11 cellular contexts compared by ENCODE assay signal in the genomic region with DNA sequence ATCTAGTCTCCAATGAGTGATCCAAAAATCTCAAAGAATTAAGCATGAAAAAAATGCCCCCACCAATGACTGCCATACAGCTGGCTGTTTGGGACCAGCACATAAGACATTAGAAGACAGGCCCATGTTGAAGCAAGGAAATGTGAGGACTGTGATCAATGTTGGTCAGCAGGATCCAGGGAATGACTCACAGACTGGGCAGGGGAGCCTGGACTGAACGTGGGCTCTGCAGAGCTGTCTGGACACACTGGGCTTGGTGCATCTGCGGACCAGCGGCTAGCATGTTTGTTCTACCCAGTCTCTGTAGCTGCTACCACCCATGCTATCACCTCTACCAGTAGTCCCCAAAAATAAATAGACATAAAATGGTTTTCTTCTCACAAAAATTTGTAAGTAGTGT.
DNase-seq lines count a peak whose midpoint lies in the region; ATAC-seq and TF ChIP-seq lines count a peak whose summit lies in the region.
"Had no signal": no experiment of that assay in that cellular context is flagged by ENCODE, and none has a peak within 500 bp of the region (broad histone marks: within the 10 kb centered on the region; RNA-seq: fewer than 3 reads in every experiment).

No MANE protein-coding gene starts in this region.

- H3K4me3 ChIP-seq in A673 (ENCODE audit: low read depth, low read length, poor library complexity, severe bottlenecking) (no peak overlapping the region), muscle layer of colon (ENCODE audit: low read depth in 1 of 2, low read length in 2 of 2) (no peak overlapping the region), Karpas-422 (ENCODE audit: low read length) (no peak overlapping the region)
- H3K4me3 ChIP-seq: ovary had no signal

- H3K36me3 ChIP-seq in A673 (ENCODE audit: insufficient read depth, low read length, poor library complexity, severe bottlenecking) (no peaks in the 10 kb centered on the region), muscle layer of colon (ENCODE audit: insufficient read depth, low read length) (no peaks in the 10 kb centered on the region), Karpas-422 (ENCODE audit: insufficient read depth, low read length) (no peaks in the 10 kb centered on the region)
- H3K36me3 ChIP-seq: ovary had no signal

- H3K4me2 ChIP-seq in Karpas-422 (ENCODE audit: low read depth, low read length, poor library complexity, severe bottlenecking), result no peak overlapping the region

- no peaks in the 10 kb centered on the region for H3K9me3 ChIP-seq in A673 (ENCODE audit: low read depth, low read length, poor library complexity, severe bottlenecking)
- no peaks in the 10 kb centered on the region for H3K9me3 ChIP-seq in muscle layer of colon (ENCODE audit: low read length)
- no peaks in the 10 kb centered on the region for H3K9me3 ChIP-seq in Karpas-422 (ENCODE audit: low read length)
- H3K9me3 ChIP-seq: ovary had no signal

- intact Hi-C loops in A673 (cut with micrococcal nuclease; ENCODE audit: unreplicated experiment), result no loop called here

- TF ChIP-seq CTCF in A673 (conservative IDR thresholded peaks at IDR 0.05; ENCODE audit: low read depth, low read length), result no peak

- peak overlapping the region; percentile 79 for H3K27ac ChIP-seq in A673 (ENCODE audit: low read depth, low read length, poor library complexity, severe bottlenecking)
- peak overlapping the region; percentile 33 for H3K27ac ChIP-seq in epithelial cell of prostate
- H3K27ac ChIP-seq in muscle layer of colon (ENCODE audit: low read depth, low read length), result peak overlapping the region; percentile 46
- H3K27ac ChIP-seq in Karpas-422 (ENCODE audit: low read length), result no peak overlapping the region
- H3K27ac ChIP-seq: ovary had no signal

- H3K9ac ChIP-seq in muscle layer of colon (ENCODE audit: low read length), result no peak overlapping the region
- H3K9ac ChIP-seq in Karpas-422 (ENCODE audit: low read length), result no peak overlapping the region

- H4K20me1 ChIP-seq in Karpas-422 (ENCODE audit: insufficient read depth, low read depth, low read length), result no peaks in the 10 kb centered on the region

- ATAC-seq in GM21825 (IDR thresholded peaks at IDR 0.05; ENCODE audit: unreplicated experiment) (no peak), HG02884 (IDR thresholded peaks at IDR 0.05; ENCODE audit: unreplicated experiment) (no peak)
- ATAC-seq in stimulated activated naive CD8-positive, alpha-beta T cell treated with anti-CD3 and anti-CD28 coated beads, Interleukin-15, Interleukin-2, amounts not matched to agents 100 U/mL and 50 U/mL, for 24 hours, result no peak

- BruUV-seq in A673 (replicated peaks; lab: Mats Ljungman, UMichigan), result no TSS peak

- POLR2A ChIA-PET in A673 (lab: Charles Lee; ENCODE audit: low non-redundant PET), result no interaction called here

- H3K4me1 ChIP-seq in A673 (ENCODE audit: insufficient read depth, low read length, poor library complexity, severe bottlenecking) (peaks cover 76% of the 10 kb centered on the region), muscle layer of colon (ENCODE audit: insufficient read depth, low read length) (peaks cover 23% of the 10 kb centered on the region), Karpas-422 (ENCODE audit: low read length) (no peaks in the 10 kb centered on the region)

- H3K79me2 ChIP-seq in Karpas-422 (ENCODE audit: low read length), result no peaks in the 10 kb centered on the region

- no peak for DNase-seq in A673 (ENCODE audit: low spot score)
- DNase-seq in NCI-H226, result peak; percentile 38
- DNase-seq in epithelial cell of prostate (ENCODE audit: low read depth, low spot score), result no peak
- no peak for DNase-seq in Karpas-422
- no peak for DNase-seq in stimulated activated naive CD8-positive, alpha-beta T cell treated with anti-CD3 and anti-CD28 coated beads, Interleukin-15, Interleukin-2, amounts not matched to agents 100 U/mL and 50 U/mL, for 24 hours
- DNase-seq: activated CD4-positive, alpha-beta T cell treated with anti-CD3 and anti-CD28 coated beads for 1 hour; activated effector memory CD4-positive, alpha-beta T cell treated with anti-CD3 and anti-CD28 coated beads, Interleukin-2, amount 50 U/mL, for 16 hours; ovary had no signal

- no peaks in the 10 kb centered on the region for H3K9me2 ChIP-seq in Karpas-422 (replicated peaks; ENCODE audit: insufficient read depth, low read length)

- H3K27me3 ChIP-seq in A673 (replicated peaks; ENCODE audit: insufficient read depth, low read depth, low read length, poor library complexity) (no peaks in the 10 kb centered on the region), muscle layer of colon (ENCODE audit: control insufficient read depth in 1 of 2, insufficient read depth in 2 of 2, low read length in 2 of 2) (no peaks in the 10 kb centered on the region), Karpas-422 (ENCODE audit: low read length) (no peaks in the 10 kb centered on the region)
- H3K27me3 ChIP-seq: ovary had no signal

- H2AFZ ChIP-seq in Karpas-422 (ENCODE audit: low read length), result no peak overlapping the region

- CTCF ChIA-PET in A673 (lab: Charles Lee), result interaction anchor here (2.0 kb wide), 1 partner anchor 20 kb away, joined by 6 read pairs; no protein-coding TSS in a partner anchor
